14 cellular contexts compared by ENCODE assay signal in the genomic region with DNA sequence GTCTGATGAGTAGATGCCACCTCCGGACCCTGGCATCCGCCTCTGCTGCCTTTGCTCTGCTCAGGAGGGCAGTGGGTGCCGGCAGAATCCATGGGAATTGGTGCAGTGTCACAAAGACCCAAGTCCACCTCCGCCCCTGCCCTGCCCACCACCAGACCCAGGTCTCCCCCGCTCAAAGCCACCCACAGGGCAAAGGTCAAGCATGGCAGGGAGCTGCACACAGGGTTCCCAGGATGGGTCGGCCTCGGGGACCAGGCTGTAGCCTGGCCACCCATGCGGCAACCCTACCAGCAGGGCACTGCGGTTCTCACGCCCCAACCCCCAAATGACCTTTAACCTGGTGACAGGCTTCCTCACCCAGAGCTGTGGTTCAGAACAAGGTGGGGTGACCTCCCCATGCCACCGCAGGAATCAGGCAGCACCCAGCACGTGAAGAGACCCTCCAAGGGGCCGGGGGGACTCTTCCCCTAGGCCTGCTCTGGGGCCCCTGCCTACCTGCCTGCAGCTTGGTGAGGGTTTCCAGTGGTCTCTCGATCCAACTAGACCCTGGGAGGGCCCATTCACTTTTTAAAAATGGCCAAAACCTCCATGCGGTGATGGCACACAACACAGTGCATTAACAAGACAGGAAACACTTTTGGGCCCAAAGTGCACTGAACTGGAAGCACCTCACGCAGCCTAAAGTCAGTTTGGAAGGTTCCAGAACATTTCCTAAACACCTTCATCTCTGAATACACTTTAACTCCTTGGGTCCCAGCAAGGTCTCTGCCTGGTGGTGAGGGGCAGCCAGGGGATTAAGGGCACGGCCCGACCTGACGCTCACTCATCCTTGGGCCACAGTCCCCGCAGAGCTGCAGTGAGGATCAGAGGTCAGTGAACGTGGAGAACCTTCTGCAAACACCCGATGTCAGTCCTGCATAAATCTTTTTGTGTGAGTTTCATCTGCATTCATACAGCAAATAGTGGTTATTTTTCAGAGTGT. TPM values are rescaled to one million over a fixed set of nuclear protein-coding genes. Genes with fewer than 3 reads are reported as not detected.
DNase-seq lines count a peak whose midpoint lies in the region; ATAC-seq and TF ChIP-seq lines count a peak whose summit lies in the region.
"Had no signal": no experiment of that assay in that cellular context is flagged by ENCODE, and none has a peak within 500 bp of the region (broad histone marks: within the 10 kb centered on the region; RNA-seq: fewer than 3 reads in every experiment).

No MANE protein-coding gene starts in this region.

- no peak overlapping the region for H3K27ac ChIP-seq in colonic mucosa
- peak overlapping the region; percentile 46 for H3K27ac ChIP-seq in muscle layer of colon (ENCODE audit: low read depth, low read length)
- peak overlapping the region; percentile 56 to 57 for H3K27ac ChIP-seq in tibial artery

- intact Hi-C loops in colonic mucosa (cut with DNase I) (no loop called here), tibial artery (cut with DNase I; ENCODE audit: low total_unique reads) (no loop called here)

- no peak overlapping the region for H3K4me3 Mint-ChIP-seq in activated naive CD8-positive, alpha-beta T cell treated with anti-CD3 and anti-CD28 coated beads, Interleukin-2, amount 10 ng/mL, durations not matched to agents 7 days and 5 days
- no peak overlapping the region for H3K4me3 Mint-ChIP-seq in activated naive CD8-positive, alpha-beta T cell treated with anti-CD3 and anti-CD28 coated beads, Interleukin-2, amount 50 U/mL, for 24 hours
- H3K4me3 Mint-ChIP-seq: immature natural killer cell, naive B cell had no signal

- peaks cover 57% of the 10 kb centered on the region for H3K4me1 ChIP-seq in colonic mucosa
- peaks cover 19% of the 10 kb centered on the region for H3K4me1 ChIP-seq in muscle layer of colon (ENCODE audit: insufficient read depth, low read length)
- H3K4me1 ChIP-seq in tibial artery = peaks cover 0 to 72% (median 66%) of the 10 kb centered on the region in 4 donors

- H3K4me3 ChIP-seq in colonic mucosa = no peak overlapping the region
- no peak overlapping the region for H3K4me3 ChIP-seq in muscle layer of colon (ENCODE audit: low read depth in 1 of 2, low read length in 2 of 2)
- H3K4me3 ChIP-seq in tibial artery = no peak overlapping the region
- H3K4me3 ChIP-seq: adrenal gland, transverse colon had no signal

- no peaks in the 10 kb centered on the region for H3K27me3 ChIP-seq in colonic mucosa
- no peaks in the 10 kb centered on the region for H3K27me3 ChIP-seq in muscle layer of colon (ENCODE audit: control insufficient read depth in 1 of 2, insufficient read depth in 2 of 2, low read length in 2 of 2)
- no peaks in the 10 kb centered on the region for H3K27me3 ChIP-seq in tibial artery
- H3K27me3 ChIP-seq: adrenal gland, transverse colon had no signal

- no peak for ATAC-seq in activated naive CD8-positive, alpha-beta T cell treated with anti-CD3 and anti-CD28 coated beads, Interleukin-2, amount 10 ng/mL, durations not matched to agents 7 days and 5 days (ENCODE audit: low read depth)
- no peak for ATAC-seq in activated naive CD8-positive, alpha-beta T cell treated with anti-CD3 and anti-CD28 coated beads, Interleukin-2, amount 50 U/mL, for 24 hours
- no peak for ATAC-seq in HG02840 (IDR thresholded peaks at IDR 0.05; ENCODE audit: low FRiP score, unreplicated experiment)

- no peaks in the 10 kb centered on the region for H3K9me3 ChIP-seq in colonic mucosa
- H3K9me3 ChIP-seq in muscle layer of colon (ENCODE audit: low read length) = no peaks in the 10 kb centered on the region
- no peaks in the 10 kb centered on the region for H3K9me3 ChIP-seq in tibial artery
- H3K9me3 ChIP-seq: adrenal gland, transverse colon had no signal

- no peaks in the 10 kb centered on the region for H3K9me3 Mint-ChIP-seq in activated naive CD8-positive, alpha-beta T cell treated with anti-CD3 and anti-CD28 coated beads, Interleukin-2, amount 10 ng/mL, durations not matched to agents 7 days and 5 days
- no peaks in the 10 kb centered on the region for H3K9me3 Mint-ChIP-seq in activated naive CD8-positive, alpha-beta T cell treated with anti-CD3 and anti-CD28 coated beads, Interleukin-2, amount 50 U/mL, for 24 hours
- H3K9me3 Mint-ChIP-seq: immature natural killer cell, naive B cell had no signal

- peaks cover 20% of the 10 kb centered on the region for H3K27me3 Mint-ChIP-seq in activated naive CD8-positive, alpha-beta T cell treated with anti-CD3 and anti-CD28 coated beads, Interleukin-2, amount 10 ng/mL, durations not matched to agents 7 days and 5 days
- peaks cover 8% of the 10 kb centered on the region for H3K27me3 Mint-ChIP-seq in activated naive CD8-positive, alpha-beta T cell treated with anti-CD3 and anti-CD28 coated beads, Interleukin-2, amount 50 U/mL, for 24 hours

- no peak for TF ChIP-seq CTCF in colonic mucosa (IDR thresholded peaks at IDR 0.05)
- no peak for TF ChIP-seq CTCF in tibial artery (IDR thresholded peaks at IDR 0.05)

- no peaks in the 10 kb centered on the region for H3K36me3 Mint-ChIP-seq in activated naive CD8-positive, alpha-beta T cell treated with anti-CD3 and anti-CD28 coated beads, Interleukin-2, amount 10 ng/mL, durations not matched to agents 7 days and 5 days
- no peaks in the 10 kb centered on the region for H3K36me3 Mint-ChIP-seq in activated naive CD8-positive, alpha-beta T cell treated with anti-CD3 and anti-CD28 coated beads, Interleukin-2, amount 50 U/mL, for 24 hours (ENCODE audit: low read depth)
- H3K36me3 Mint-ChIP-seq: immature natural killer cell, naive B cell had no signal

- H3K9ac ChIP-seq in colonic mucosa (ENCODE audit: low read depth in 2 of 2, low read length in 2 of 2) (no peak overlapping the region), muscle layer of colon (ENCODE audit: low read length) (no peak overlapping the region)

- DNase-seq in activated naive CD8-positive, alpha-beta T cell treated with anti-CD3 and anti-CD28 coated beads, Interleukin-2, amount 10 ng/mL, durations not matched to agents 7 days and 5 days = peak; percentile 19
- DNase-seq in activated naive CD8-positive, alpha-beta T cell treated with anti-CD3 and anti-CD28 coated beads, Interleukin-2, amount 50 U/mL, for 24 hours = no peak
- DNase-seq in colonic mucosa (peak; percentile 20), tibial artery (peak in 1 of 2 donors; percentile 48), anterior cingulate cortex (lab: John Stamatoyannopoulos, UW) (no peak), mucosa of gallbladder (ENCODE audit: low spot score) (no peak)
- DNase-seq: immature natural killer cell, Kasumi-1, naive B cell, NCI-H2081, transverse colon had no signal

- no peak overlapping the region for H3K27ac Mint-ChIP-seq in activated naive CD8-positive, alpha-beta T cell treated with anti-CD3 and anti-CD28 coated beads, Interleukin-2, amount 10 ng/mL, durations not matched to agents 7 days and 5 days
- H3K27ac Mint-ChIP-seq in activated naive CD8-positive, alpha-beta T cell treated with anti-CD3 and anti-CD28 coated beads, Interleukin-2, amount 50 U/mL, for 24 hours = no peak overlapping the region
- H3K27ac Mint-ChIP-seq: immature natural killer cell, naive B cell had no signal

- POLR2A ChIA-PET in activated naive CD8-positive, alpha-beta T cell treated with anti-CD3 and anti-CD28 coated beads, Interleukin-2, amount 10 ng/mL, durations not matched to agents 7 days and 5 days (lab: Charles Lee) = no interaction called here

- H3K4me1 Mint-ChIP-seq in activated naive CD8-positive, alpha-beta T cell treated with anti-CD3 and anti-CD28 coated beads, Interleukin-2, amount 10 ng/mL, durations not matched to agents 7 days and 5 days = peaks cover 15% of the 10 kb centered on the region
- H3K4me1 Mint-ChIP-seq in activated naive CD8-positive, alpha-beta T cell treated with anti-CD3 and anti-CD28 coated beads, Interleukin-2, amount 50 U/mL, for 24 hours = peaks cover 12% of the 10 kb centered on the region

- H3K36me3 ChIP-seq in colonic mucosa = no peaks in the 10 kb centered on the region
- no peaks in the 10 kb centered on the region for H3K36me3 ChIP-seq in muscle layer of colon (ENCODE audit: insufficient read depth, low read length)
- peaks cover 0 to 9% (median 0%) of the 10 kb centered on the region in 3 donors for H3K36me3 ChIP-seq in tibial artery
- H3K36me3 ChIP-seq: adrenal gland, transverse colon had no signal

RNA-seq across cellular contexts. Expression of a gene that starts 11.0 kb away (rescaled TPM):
- total RNA-seq in activated naive CD8-positive, alpha-beta T cell treated with anti-CD3 and anti-CD28 coated beads, Interleukin-2, amount 10 ng/mL, durations not matched to agents 7 days and 5 days = 1 to 10 TPM; 2.1 to 2.6 TPM
- 100 to 1,000 TPM; 118 to 121 TPM for total RNA-seq in colonic mucosa
- 118 TPM for total RNA-seq in mucosa of gallbladder

Comparison
In these comparisons a context has a peak if more than half of its experiments do, and no peak if none do; other contexts are left out.
1. DNase-seq: peak in activated naive CD8-positive, alpha-beta T cell treated with anti-CD3 and anti-CD28 coated beads, Interleukin-2, amount 10 ng/mL, durations not matched to agents 7 days and 5 days (single experiment) and colonic mucosa (single experiment); none in activated naive CD8-positive, alpha-beta T cell treated with anti-CD3 and anti-CD28 coated beads, Interleukin-2, amount 50 U/mL, for 24 hours (single experiment), anterior cingulate cortex (0 of 58) and mucosa of gallbladder (single experiment).
2. RNA of a gene that starts 11.0 kb away (total RNA-seq): 118 to 121 TPM in colonic mucosa and 118 TPM in mucosa of gallbladder (single experiment); 2.1 to 2.6 TPM in activated naive CD8-positive, alpha-beta T cell treated with anti-CD3 and anti-CD28 coated beads, Interleukin-2, amount 10 ng/mL, durations not matched to agents 7 days and 5 days; every median in the first group is over 10 times any median in the second.